Comparison of ENCODE assay signal across 9 cellular contexts in genomic region chr6:8059129-8059528, GRCh38. TPM values are rescaled to one million over a fixed set of nuclear protein-coding genes. Genes with fewer than 3 reads are reported as not detected.
DNase-seq lines count a peak whose midpoint lies in the region; ATAC-seq, FAIRE-seq and TF ChIP-seq lines count a peak whose summit lies in the region.
"Had no signal": no experiment of that assay in that cellular context is flagged by ENCODE, and none has a peak within 500 bp of the region (broad histone marks: within the 10 kb centered on the region; RNA-seq: fewer than 3 reads in every experiment).

No MANE protein-coding gene starts in this region.

- H3K27me3 Mint-ChIP-seq in T-cell, result no peaks in the 10 kb centered on the region
- no peaks in the 10 kb centered on the region for H3K27me3 Mint-ChIP-seq in activated CD8-positive, alpha-beta memory T cell treated with anti-CD3 and anti-CD28 coated beads, Interleukin-2, amount 10 ng/mL, durations not matched to agents 7 days and 5 days

- in situ Hi-C loops in GM12878 (cut with MboI), result loop anchor here (5.0 kb wide), 1 partner anchor 337 kb away; no protein-coding TSS in a partner anchor

- no peak overlapping the region for H3K27ac Mint-ChIP-seq in T-cell
- H3K27ac Mint-ChIP-seq in activated CD8-positive, alpha-beta memory T cell treated with anti-CD3 and anti-CD28 coated beads, Interleukin-2, amount 10 ng/mL, durations not matched to agents 7 days and 5 days, result no peak overlapping the region

- no peak overlapping the region for H3K27ac ChIP-seq in GM12878 (ENCODE audit: control insufficient read depth, insufficient read depth)
- H3K27ac ChIP-seq: tibial artery had no signal

- no peak overlapping the region for H3K4me3 Mint-ChIP-seq in T-cell
- H3K4me3 Mint-ChIP-seq in activated CD8-positive, alpha-beta memory T cell treated with anti-CD3 and anti-CD28 coated beads, Interleukin-2, amount 10 ng/mL, durations not matched to agents 7 days and 5 days, result no peak overlapping the region

- TF ChIP-seq EP300 in Ishikawa (IDR thresholded peaks at IDR 0.05; ENCODE audit: borderline replicate concordance), result no peak
- no peak for TF ChIP-seq EP300 in GM12878 (IDR thresholded peaks at IDR 0.05; ENCODE audit: borderline replicate concordance in 1 of 2, control insufficient read depth in 1 of 2, low read depth in 2 of 2, low read length in 2 of 2)

- no TSS peak for BruUV-seq in GM12878 (replicated peaks; lab: Mats Ljungman, UMichigan)

- TF ChIP-seq RAD21 in Ishikawa (IDR thresholded peaks at IDR 0.05; ENCODE audit: low read depth) (peak; percentile 29), GM12878 (IDR thresholded peaks at IDR 0.05; ENCODE audit: insufficient read depth, low read depth, low read length) (peak; percentile 50)

- no peaks in the 10 kb centered on the region for H3K9me3 ChIP-seq in GM12878 (replicated peaks; ENCODE audit: control insufficient read depth, insufficient read depth, low read length)
- H3K9me3 ChIP-seq: tibial artery had no signal

- no peak overlapping the region for H3K9ac ChIP-seq in GM12878 (ENCODE audit: control insufficient read depth, insufficient read depth, low read length)

- RAD21 ChIA-PET in GM12878 (lab: Charles Lee; ENCODE audit: unreplicated experiment), result interaction anchor here (0.6 to 2.3 kb wide), 10 partner anchors 11 to 782 kb away, joined by 3 to 20 read pairs (median 4); no protein-coding TSS in a partner anchor

- CTCF ChIA-PET in GM12878 (lab: Yijun Ruan, JAX), result interaction anchor here (0.9 to 4.8 kb wide), 30 partner anchors 9 to 781 kb away, joined by 3 to 81 read pairs (median 4); partner anchors contain the start of genes BMP6 and EEF1E1
- CTCF ChIA-PET in T-cell (lab: Charles Lee), result interaction anchor here (0.6 to 1.7 kb wide), 4 partner anchors 11 to 336 kb away, joined by 4 to 11 read pairs (median 4); partner anchors contain the start of gene EEF1E1 (in 1 of the 2)
- CTCF ChIA-PET in activated CD8-positive, alpha-beta memory T cell treated with anti-CD3 and anti-CD28 coated beads, Interleukin-2, amount 10 ng/mL, durations not matched to agents 7 days and 5 days (lab: Charles Lee), result interaction anchor here (0.7 to 1.9 kb wide), 9 partner anchors 15 to 440 kb away, joined by 3 to 9 read pairs (median 3); partner anchors contain the start of gene EEF1E1

- SMC1A ChIA-PET in GM12878 (lab: Charles Lee; ENCODE audit: uncharacterized antibody, unreplicated experiment), result interaction anchor here (0.6 to 2.8 kb wide), 11 partner anchors 17 to 441 kb away, joined by 3 to 25 read pairs (median 4); partner anchors contain the start of gene BMP6

- no peak for TF ChIP-seq POLR2A in GM12878 (IDR thresholded peaks at IDR 0.05; ENCODE audit: low read depth, low read length)

- no peaks in the 10 kb centered on the region for H4K20me1 ChIP-seq in GM12878 (ENCODE audit: control insufficient read depth, insufficient read depth)

- peak in 2 of 3 experiments; percentile 15 to 47; a peak in 1 of 6 replicates for TF ChIP-seq CTCF in GM12878 (IDR thresholded peaks at IDR 0.05 in 2 of 3, conservative IDR thresholded peaks at IDR 0.05 in 1 of 3; ENCODE audit: control insufficient read depth in 2 of 3, extremely low read depth in 1 of 3, insufficient read depth in 1 of 3, low read depth in 3 of 3, low read length in 3 of 3)

- H3K36me3 Mint-ChIP-seq in T-cell, result peaks cover 29% of the 10 kb centered on the region
- H3K36me3 Mint-ChIP-seq in activated CD8-positive, alpha-beta memory T cell treated with anti-CD3 and anti-CD28 coated beads, Interleukin-2, amount 10 ng/mL, durations not matched to agents 7 days and 5 days, result peaks cover 32% of the 10 kb centered on the region

- H3K4me1 ChIP-seq in GM12878 (ENCODE audit: control insufficient read depth, insufficient read depth, low read length), result no peaks in the 10 kb centered on the region

- FAIRE-seq in GM12878 (lab: Jason Lieb, UNC), result no peak

- peaks cover 0 to 7% of the 10 kb centered on the region in 2 experiments; a peak in 1 of 4 replicates for H3K36me3 ChIP-seq in GM12878 (ENCODE audit: control insufficient read depth in 2 of 2, insufficient read depth in 2 of 2, low read length in 1 of 2)

- H3K4me2 ChIP-seq in GM12878 (ENCODE audit: control insufficient read depth, insufficient read depth), result no peak overlapping the region

- no peak overlapping the region for H2AFZ ChIP-seq in GM12878 (ENCODE audit: control insufficient read depth, low read depth, low read length)

- DNase-seq in COLO829 (ENCODE audit: low spot score) (peak; percentile 28), GM12878 (ENCODE audit: low read depth, low spot score) (no peak), medulla oblongata (ENCODE audit: extremely low spot score) (peak; percentile 11), DMS153 treated with DMSO at 0.1 percent for 48 hours (lab: John Stamatoyannopoulos, UW; ENCODE audit: unreplicated experiment) (no peak), T-cell (no peak)
- no peak for DNase-seq in activated CD8-positive, alpha-beta memory T cell treated with anti-CD3 and anti-CD28 coated beads, Interleukin-2, amount 10 ng/mL, durations not matched to agents 7 days and 5 days
- DNase-seq: tibial artery had no signal

- H3K4me1 Mint-ChIP-seq in T-cell, result peaks cover 17 to 30% (median 19%) of the 10 kb centered on the region in 3 donors
- peaks cover 11% of the 10 kb centered on the region for H3K4me1 Mint-ChIP-seq in activated CD8-positive, alpha-beta memory T cell treated with anti-CD3 and anti-CD28 coated beads, Interleukin-2, amount 10 ng/mL, durations not matched to agents 7 days and 5 days

- H3K27me3 ChIP-seq in GM12878 (replicated peaks in 1 of 2; ENCODE audit: control insufficient read depth in 2 of 2, insufficient read depth in 2 of 2, low read length in 1 of 2), result no peaks in the 10 kb centered on the region
- H3K27me3 ChIP-seq: tibial artery had no signal

- H3K4me3 ChIP-seq in GM12878, result no peak overlapping the region
- H3K4me3 ChIP-seq: tibial artery had no signal

- POLR2A ChIA-PET in GM12878 (lab: Charles Lee) (no interaction called here), T-cell (lab: Charles Lee) (interaction anchor here in 1 of 2 donors (1.0 kb wide), 1 partner anchor 21 kb away, joined by 3 read pairs; no protein-coding TSS in a partner anchor)

- no peaks in the 10 kb centered on the region for H3K9me3 Mint-ChIP-seq in T-cell
- no peaks in the 10 kb centered on the region for H3K9me3 Mint-ChIP-seq in activated CD8-positive, alpha-beta memory T cell treated with anti-CD3 and anti-CD28 coated beads, Interleukin-2, amount 10 ng/mL, durations not matched to agents 7 days and 5 days (ENCODE audit: low read depth)

- no peak for ATAC-seq in GM12878
- ATAC-seq in GM18511 (IDR thresholded peaks at IDR 0.05; ENCODE audit: unreplicated experiment), result no peak
- no peak for ATAC-seq in T-cell (replicated peaks in 1 of 4)
- ATAC-seq in activated CD8-positive, alpha-beta memory T cell treated with anti-CD3 and anti-CD28 coated beads, Interleukin-2, amount 10 ng/mL, durations not matched to agents 7 days and 5 days, result no peak

- intact Hi-C loops in GM12878 (cut with micrococcal nuclease; ENCODE audit: unreplicated experiment), result loop anchor here (1.0 to 5.0 kb wide), 2 partner anchors 336 to 442 kb away; no protein-coding TSS in a partner anchor

- peaks cover 9% of the 10 kb centered on the region for H3K79me2 ChIP-seq in GM12878 (ENCODE audit: control insufficient read depth, insufficient read depth, low read length)

TF ChIP-seq in Ishikawa, 13 proteins besides CTCF, POLR2A, EP300 and RAD21 (continues in another document):
- no peak for TF ChIP-seq ZBTB7A (IDR thresholded peaks at IDR 0.05; ENCODE audit: low read depth)

TF ChIP-seq in GM12878, 131 proteins besides CTCF, POLR2A, EP300 and RAD21 (continues in another document):
- TF ChIP-seq RBBP5 (conservative IDR thresholded peaks at IDR 0.05), result no peak

RNA-seq across cellular contexts. Expression of gene BLOC1S5, which starts 5.1 kb away (rescaled TPM):
- total RNA-seq in GM12878 (2013; cell fraction: nucleolus; rRNA removed), result 17.3 and 20.5 TPM in 2 replicates
- 15.5 and 16.8 TPM in 2 replicates for total RNA-seq in GM12878 (2014; rRNA removed)
- total RNA-seq in GM12878 (2014; rRNA removed; fragmentation: Illumina TruSeq; extraction: Trizol), result 18.4 and 18.6 TPM in 2 replicates
- 11.9 and 13.2 TPM in 2 replicates for total RNA-seq in GM12878 (2021)
- polyA plus RNA-seq in GM12878 (2011; ENCODE audit: low read depth), result 6.4 TPM
- polyA plus RNA-seq in GM12878 (2011; rRNA removed), result 16.6 and 24.7 TPM in 2 replicates
- 6.4 and 6.6 TPM in 2 replicates for polyA plus RNA-seq in GM12878 (2011; cell fraction: cytosol; rRNA removed)
- 2.3 and 2.5 TPM in 2 replicates for polyA plus RNA-seq in GM12878 (2011; cell fraction: nucleus; rRNA removed)
- polyA plus RNA-seq in GM12878 (2012), result 7.7 and 12.8 TPM in 2 replicates
- polyA plus RNA-seq in GM12878 (2014; fragmentation: Illumina TruSeq; extraction: Trizol), result 22.2 and 33.2 TPM in 2 replicates
- 1 to 10 TPM; 4.3 to 5.9 TPM for polyA plus RNA-seq in GM12878 (2014; fragmentation: Nextera tagmentation; extraction: Ambion mirVana)
- 11.3 and 15.1 TPM in 2 replicates for polyA plus RNA-seq in GM12878 (2014; rRNA removed)
- 10 to 100 TPM; 20.2 to 21.2 TPM for polyA plus RNA-seq in GM12878 (2016; fragmentation: Nextera tagmentation; extraction: Ambion mirVana)
- 7.4 and 9.1 TPM in 2 replicates for polyA minus RNA-seq in GM12878 (2011; rRNA and poly(A)+ RNA removed)
- polyA minus RNA-seq in GM12878 (2011; cell fraction: cytosol; rRNA and poly(A)+ RNA removed), result 4.5 and 6.8 TPM in 2 replicates
- 3.4 and 6.2 TPM in 2 replicates for polyA minus RNA-seq in GM12878 (2011; cell fraction: nucleus; rRNA and poly(A)+ RNA removed)
- total RNA-seq in T-cell, result 10 to 100 TPM; 12.3 to 26.9 (median 18.1) TPM
- 10 to 100 TPM; 18.2 to 23.7 TPM for total RNA-seq in activated CD8-positive, alpha-beta memory T cell treated with anti-CD3 and anti-CD28 coated beads, Interleukin-2, amount 10 ng/mL, durations not matched to agents 7 days and 5 days

RNA-seq across cellular contexts. Expression of gene EEF1E1, which starts 43.2 kb away (rescaled TPM):
- total RNA-seq in GM12878 (2013; cell fraction: nucleolus; rRNA removed), result 37.4 and 42.4 TPM in 2 replicates
- total RNA-seq in GM12878 (2014; rRNA removed) (69.4 and 72.2 TPM in 2 replicates), GM12878 (2014; rRNA removed; fragmentation: Illumina TruSeq; extraction: Trizol) (124 and 136 TPM in 2 replicates), GM12878 (2021) (53.5 and 55.3 TPM in 2 replicates), T-cell (10 to 100 TPM; 11.7 to 21.9 (median 19.7) TPM)
- 42.6 TPM for polyA plus RNA-seq in GM12878 (2011; ENCODE audit: low read depth)
- polyA plus RNA-seq in GM12878 (2011; rRNA removed) (117 and 154 TPM in 2 replicates), GM12878 (2014; fragmentation: Illumina TruSeq; extraction: Trizol) (102 and 127 TPM in 2 replicates), GM12878 (2014; fragmentation: Nextera tagmentation; extraction: Ambion mirVana) (100 to 1,000 TPM; 594 to 668 TPM), GM12878 (2014; rRNA removed) (87.8 and 119 TPM in 2 replicates), GM12878 (2016; fragmentation: Nextera tagmentation; extraction: Ambion mirVana) (100 to 1,000 TPM; 175 to 188 TPM)
- 58.8 and 59.1 TPM in 2 replicates for polyA plus RNA-seq in GM12878 (2011; cell fraction: cytosol; rRNA removed)
- polyA plus RNA-seq in GM12878 (2011; cell fraction: nucleus; rRNA removed), result 34.3 and 37.5 TPM in 2 replicates
- 42.1 and 46.4 TPM in 2 replicates for polyA plus RNA-seq in GM12878 (2012)
- polyA minus RNA-seq in GM12878 (2011; rRNA and poly(A)+ RNA removed), result 16.8 and 29.6 TPM in 2 replicates
- 15.8 and 16.8 TPM in 2 replicates for polyA minus RNA-seq in GM12878 (2011; cell fraction: cytosol; rRNA and poly(A)+ RNA removed)
- polyA minus RNA-seq in GM12878 (2011; cell fraction: nucleus; rRNA and poly(A)+ RNA removed), result 13.2 and 25.8 TPM in 2 replicates
- total RNA-seq in activated CD8-positive, alpha-beta memory T cell treated with anti-CD3 and anti-CD28 coated beads, Interleukin-2, amount 10 ng/mL, durations not matched to agents 7 days and 5 days, result 10 to 100 TPM; 32.1 to 47.1 TPM

Comparison
In these comparisons a context has a peak if more than half of its experiments do, and no peak if none do; other contexts are left out.
1. DNase-seq: peak in COLO829 (single experiment) and medulla oblongata (single experiment); none in GM12878 (single experiment), DMS153 treated with DMSO at 0.1 percent for 48 hours (single experiment), T-cell (0 of 34) and activated CD8-positive, alpha-beta memory T cell treated with anti-CD3 and anti-CD28 coated beads, Interleukin-2, amount 10 ng/mL, durations not matched to agents 7 days and 5 days (single experiment).